Comparison of ENCODE assay signal across 9 cellular contexts in genomic region chr2:213766465-213766891, GRCh38.
DNase-seq lines count a peak whose midpoint lies in the region; ATAC-seq and TF ChIP-seq lines count a peak whose summit lies in the region.
"Had no signal": no experiment of that assay in that cellular context is flagged by ENCODE, and none has a peak within 500 bp of the region (broad histone marks: within the 10 kb centered on the region; RNA-seq: fewer than 3 reads in every experiment).

No MANE protein-coding gene starts in this region.

- no peaks in the 10 kb centered on the region for H3K9me3 Mint-ChIP-seq in activated CD4-positive, alpha-beta memory T cell treated with anti-CD3 and anti-CD28 coated beads, Interleukin-2, amount 10 ng/mL, durations not matched to agents 7 days and 5 days

- H3K4me1 Mint-ChIP-seq in activated CD4-positive, alpha-beta memory T cell treated with anti-CD3 and anti-CD28 coated beads, Interleukin-2, amount 10 ng/mL, durations not matched to agents 7 days and 5 days, result no peaks in the 10 kb centered on the region

- no peak overlapping the region for H3K27ac Mint-ChIP-seq in activated CD4-positive, alpha-beta memory T cell treated with anti-CD3 and anti-CD28 coated beads, Interleukin-2, amount 10 ng/mL, durations not matched to agents 7 days and 5 days

- no peak overlapping the region for H3K4me3 Mint-ChIP-seq in activated CD4-positive, alpha-beta memory T cell treated with anti-CD3 and anti-CD28 coated beads, Interleukin-2, amount 10 ng/mL, durations not matched to agents 7 days and 5 days

- H3K27me3 Mint-ChIP-seq in activated CD4-positive, alpha-beta memory T cell treated with anti-CD3 and anti-CD28 coated beads, Interleukin-2, amount 10 ng/mL, durations not matched to agents 7 days and 5 days, result no peaks in the 10 kb centered on the region

- no peaks in the 10 kb centered on the region for H3K36me3 Mint-ChIP-seq in activated CD4-positive, alpha-beta memory T cell treated with anti-CD3 and anti-CD28 coated beads, Interleukin-2, amount 10 ng/mL, durations not matched to agents 7 days and 5 days (ENCODE audit: low read depth)

- no peak for TF ChIP-seq POLR2A in GM18505 (IDR thresholded peaks at IDR 0.05; ENCODE audit: borderline replicate concordance, extremely low read depth, insufficient read depth, insufficient read length)

- POLR2A ChIA-PET in activated CD4-positive, alpha-beta memory T cell treated with anti-CD3 and anti-CD28 coated beads, Interleukin-2, amount 10 ng/mL, durations not matched to agents 7 days and 5 days (lab: Charles Lee), result no interaction called here

- DNase-seq in iPS-NIHi7 (ENCODE audit: extremely low spot score) (peak; percentile 15), H4 (ENCODE audit: low spot score) (no peak)
- no peak for DNase-seq in stimulated activated CD4-positive, alpha-beta T cell treated with anti-CD3 and anti-CD28 coated beads, Interleukin-1b, Interleukin-23, amount 100 ng/mL, for 48 hours
- DNase-seq in activated CD4-positive, alpha-beta memory T cell treated with anti-CD3 and anti-CD28 coated beads, Interleukin-2, amount 10 ng/mL, durations not matched to agents 7 days and 5 days, result no peak
- no peak for DNase-seq in activated CD4-positive, alpha-beta T cell treated with anti-CD3 and anti-CD28 coated beads, Interleukin-2, amount 50 U/mL, for 1 hour
- DNase-seq: pancreas had no signal

- ATAC-seq in GM18505 (IDR thresholded peaks at IDR 0.05; ENCODE audit: unreplicated experiment), result peak; percentile 94
- peak; percentile 99 for ATAC-seq in GM21526 (IDR thresholded peaks at IDR 0.05; ENCODE audit: low FRiP score, unreplicated experiment)
- peak; percentile 97 for ATAC-seq in HG03378 (IDR thresholded peaks at IDR 0.05; ENCODE audit: unreplicated experiment)
- ATAC-seq: pancreas had no signal

- CTCF ChIA-PET in activated CD4-positive, alpha-beta memory T cell treated with anti-CD3 and anti-CD28 coated beads, Interleukin-2, amount 10 ng/mL, durations not matched to agents 7 days and 5 days (lab: Charles Lee), result no interaction called here
